In genomic region chr17:71071041-71071440, GRCh38 we compare ENCODE assay signal across 22 cellular contexts.
"Had no signal": no experiment of that assay in that cellular context is flagged by ENCODE, and none has a peak within 500 bp of the region (broad histone marks: within the 10 kb centered on the region; RNA-seq: fewer than 3 reads in every experiment).

No MANE protein-coding gene starts in this region.

- H3K9me3 ChIP-seq: gastrocnemius medialis, left ventricle myocardium inferior, neutrophil, thyroid gland had no signal

- H3K4me3 Mint-ChIP-seq: activated naive CD4-positive, alpha-beta T cell treated with anti-CD3 and anti-CD28 coated beads, Interleukin-2, amount 50 U/mL, for 24 hours; brain; dendritic cell treated with granulocyte-macrophage colony-stimulating factor and Interleukin-4, amounts not matched to agents 40 ng/mL and 50 ng/mL, for 4 days; nephron; stimulated activated naive CD8-positive, alpha-beta T cell treated with anti-CD3 and anti-CD28 coated beads, Interleukin-15, Interleukin-2, amounts not matched to agents 100 ng/mL and 50 ng/mL, for 24 hours had no signal

- H3K27me3 Mint-ChIP-seq: activated naive CD4-positive, alpha-beta T cell treated with anti-CD3 and anti-CD28 coated beads, Interleukin-2, amount 50 U/mL, for 24 hours; dendritic cell treated with granulocyte-macrophage colony-stimulating factor and Interleukin-4, amounts not matched to agents 40 ng/mL and 50 ng/mL, for 4 days; stimulated activated naive CD8-positive, alpha-beta T cell treated with anti-CD3 and anti-CD28 coated beads, Interleukin-15, Interleukin-2, amounts not matched to agents 100 ng/mL and 50 ng/mL, for 24 hours had no signal

- H3K9ac ChIP-seq: parathyroid adenoma had no signal

- H3K27ac ChIP-seq: gastrocnemius medialis, left ventricle myocardium inferior, neutrophil, parathyroid adenoma, thyroid gland had no signal

- H3K4me1 ChIP-seq: gastrocnemius medialis, left ventricle myocardium inferior, parathyroid adenoma, thyroid gland had no signal

- FAIRE-seq: endometrium had no signal

- ATAC-seq: gastrocnemius medialis, right cardiac atrium had no signal

- H3K36me3 Mint-ChIP-seq: activated naive CD4-positive, alpha-beta T cell treated with anti-CD3 and anti-CD28 coated beads, Interleukin-2, amount 50 U/mL, for 24 hours; brain had no signal

- H3K27ac Mint-ChIP-seq: activated naive CD4-positive, alpha-beta T cell treated with anti-CD3 and anti-CD28 coated beads, Interleukin-2, amount 50 U/mL, for 24 hours; brain; dendritic cell treated with granulocyte-macrophage colony-stimulating factor and Interleukin-4, amounts not matched to agents 40 ng/mL and 50 ng/mL, for 4 days; nephron; stimulated activated naive CD8-positive, alpha-beta T cell treated with anti-CD3 and anti-CD28 coated beads, Interleukin-15, Interleukin-2, amounts not matched to agents 100 ng/mL and 50 ng/mL, for 24 hours had no signal

- H3K4me1 Mint-ChIP-seq: activated naive CD4-positive, alpha-beta T cell treated with anti-CD3 and anti-CD28 coated beads, Interleukin-2, amount 50 U/mL, for 24 hours had no signal

- H3K4me3 ChIP-seq: gastrocnemius medialis, left ventricle myocardium inferior, thyroid gland had no signal

- DNase-seq: activated gamma-delta T cell treated with Interleukin-2 at 50 U/mL for 16 hours; activated T-cell treated with anti-CD3 and anti-CD28 coated beads, Interleukin-2, amount 50 U/mL, for 1 hour; anterior cingulate cortex; caudate nucleus; effector CD4-positive, alpha-beta T cell; erythroblast; gastrocnemius medialis; hippocampal formation; left ventricle myocardium inferior; midbrain; right cardiac atrium; substantia nigra; T-helper 9 cell; thyroid gland had no signal

- H3K9me3 Mint-ChIP-seq: activated naive CD4-positive, alpha-beta T cell treated with anti-CD3 and anti-CD28 coated beads, Interleukin-2, amount 50 U/mL, for 24 hours; nephron had no signal

- H3K27me3 ChIP-seq: gastrocnemius medialis, neutrophil, thyroid gland had no signal

- H3K79me2 ChIP-seq: parathyroid adenoma had no signal

- H2AFZ ChIP-seq: parathyroid adenoma had no signal

- H3K36me3 ChIP-seq: gastrocnemius medialis, left ventricle myocardium inferior, neutrophil, thyroid gland had no signal
